ENCODE assay signal across 20 cellular contexts in the genomic region with DNA sequence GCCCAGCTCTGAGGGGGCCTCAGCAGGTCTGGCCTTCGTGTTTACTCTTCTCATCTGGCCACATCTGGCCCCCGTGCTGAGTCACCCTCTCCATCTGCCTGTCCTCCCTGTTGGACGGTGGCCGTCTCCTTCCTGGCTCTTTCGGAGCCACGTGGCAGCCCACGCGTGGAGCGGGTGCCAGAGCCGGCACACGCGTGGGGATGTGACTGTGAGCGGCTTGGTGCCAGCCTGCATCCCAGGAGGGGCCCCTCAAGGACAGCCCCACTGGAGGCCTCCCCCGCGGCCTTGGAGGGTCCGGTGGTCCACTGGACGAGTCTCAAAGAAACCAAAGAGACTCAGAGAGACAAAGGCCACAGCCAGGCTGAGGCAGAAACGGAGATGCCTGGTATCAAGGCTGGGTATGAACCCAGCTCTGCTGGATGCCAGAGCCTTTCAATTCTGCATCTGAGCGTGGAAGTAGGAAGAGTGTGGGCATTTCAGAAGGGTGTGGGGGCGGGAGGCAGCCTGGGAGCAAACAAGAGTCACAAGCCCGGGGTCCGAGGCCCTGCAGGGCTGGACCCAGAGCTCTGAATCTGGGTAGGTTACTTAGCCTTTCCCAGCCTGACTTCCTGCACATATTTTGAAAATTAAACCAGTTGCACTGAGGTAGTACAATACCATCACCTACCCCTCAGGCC.
DNase-seq lines count a peak whose midpoint lies in the region; TF ChIP-seq lines count a peak whose summit lies in the region.
"Had no signal": no experiment of that assay in that cellular context is flagged by ENCODE, and none has a peak within 500 bp of the region (broad histone marks: within the 10 kb centered on the region; RNA-seq: fewer than 3 reads in every experiment).

No MANE protein-coding gene starts in this region.

- no peak overlapping the region for H4K8ac ChIP-seq in H9 (replicated peaks; ENCODE audit: insufficient read length, low read depth, low read length)

- no CpG with 5 or more reads among the region's 22 CpGs for WGBS in H9 (ENCODE audit: extremely low coverage, insufficient read length, low lambda C conversion rate)

- no peaks in the 10 kb centered on the region for H3K4me1 ChIP-seq in H9 (ENCODE audit: insufficient read depth, low read length)
- H3K4me1 ChIP-seq: SJSA1, uterus had no signal

- no peaks in the 10 kb centered on the region for H3K9me3 ChIP-seq in H9 (ENCODE audit: control insufficient read depth, low read depth, low read length)
- H3K9me3 ChIP-seq: mucosa of descending colon, SJSA1, uterus had no signal

- H4K5ac ChIP-seq in H9 (ENCODE audit: insufficient read length, low read depth, low read length): no peak overlapping the region

- no peaks in the 10 kb centered on the region for H3K23me2 ChIP-seq in H9 (ENCODE audit: insufficient read length, low read depth, low read length, poor library complexity, severe bottlenecking)

- H3K4me2 ChIP-seq in H9 (ENCODE audit: insufficient read depth, insufficient read length, low read length): no peak overlapping the region
- H3K4me2 ChIP-seq: PC-9 had no signal

- no peaks in the 10 kb centered on the region for H3K27me3 ChIP-seq in H9 (ENCODE audit: insufficient read depth, low read length)
- H3K27me3 ChIP-seq: uterus had no signal

- DNase-seq in COLO668 (lab: John Stamatoyannopoulos, UW; ENCODE audit: unreplicated experiment): peak; percentile 7
- peak; percentile 14 for DNase-seq in H9
- peak; percentile 14 for DNase-seq in epidermal melanocyte (ENCODE audit: insufficient read length, low spot score)
- DNase-seq in osteocyte (ENCODE audit: extremely low spot score, unreplicated experiment): peak; percentile 81
- no peak for DNase-seq in MV-4-11 (lab: John Stamatoyannopoulos, UW)
- no peak for DNase-seq in NCI-H2196 treated with DMSO at 0.1 percent for 48 hours (lab: John Stamatoyannopoulos, UW; ENCODE audit: unreplicated experiment)
- no peak for DNase-seq in D341Med (ENCODE audit: low spot score)
- DNase-seq: activated naive CD4-positive, alpha-beta T cell; foreskin melanocyte; GF-D8; left cardiac atrium; NCI-H1436; PC-9; stimulated activated CD4-positive, alpha-beta T cell treated with anti-CD3 and anti-CD28 coated beads, Interleukin-2, amount 100 ng/mL, for 24 hours; stimulated activated naive CD8-positive, alpha-beta T cell treated with anti-CD3 and anti-CD28 coated beads, Interleukin-15, amount 100 ng/mL, for 72 hours; T-helper 9 cell had no signal

- H3K9me3 Mint-ChIP-seq in H9 (peaks cover 0 to 4% of the 10 kb centered on the region in 2 experiments; a peak in 2 of 5 replicates), osteocyte (ENCODE audit: unreplicated experiment) (no peaks in the 10 kb centered on the region)
- H3K9me3 Mint-ChIP-seq: stimulated activated naive CD8-positive, alpha-beta T cell treated with anti-CD3 and anti-CD28 coated beads, Interleukin-15, amount 100 ng/mL, for 72 hours had no signal

- H3K9ac ChIP-seq in H9 (ENCODE audit: extremely low read depth, insufficient read length, low read length): no peak overlapping the region

- H3K23ac ChIP-seq in H9 (ENCODE audit: insufficient read length, low read depth, low read length): no peak overlapping the region

- no peak overlapping the region for H3K14ac ChIP-seq in H9 (ENCODE audit: insufficient read depth, low read length)

- H3K4ac ChIP-seq in H9 (ENCODE audit: low read depth, low read length): no peak overlapping the region

- no peak overlapping the region for H3T11ph ChIP-seq in H9 (ENCODE audit: low read length)

- H3K36me3 Mint-ChIP-seq in H9 (ENCODE audit: insufficient read depth in 1 of 3, low read depth in 3 of 3) (no peaks in the 10 kb centered on the region), osteocyte (ENCODE audit: unreplicated experiment) (no peaks in the 10 kb centered on the region)

- H2AK5ac ChIP-seq in H9 (ENCODE audit: insufficient read length, low read length): no peak overlapping the region

- no peak overlapping the region for H4K91ac ChIP-seq in H9 (ENCODE audit: insufficient read length, low read depth, low read length)

- no peak overlapping the region for H2BK12ac ChIP-seq in H9 (ENCODE audit: insufficient read length, low read depth, low read length)

- H3K79me1 ChIP-seq in H9 (ENCODE audit: insufficient read depth, low read depth, low read length, poor library complexity, severe bottlenecking): no peaks in the 10 kb centered on the region

- no peak overlapping the region for H3K56ac ChIP-seq in H9 (ENCODE audit: insufficient read length, low read depth, low read length)

- TF ChIP-seq CTCF in H9 (conservative IDR thresholded peaks at IDR 0.05) (no peak), osteocyte (IDR thresholded peaks at IDR 0.05) (no peak)

- no peak overlapping the region for H2BK5ac ChIP-seq in H9 (ENCODE audit: insufficient read length, low read length)

- H3K27me3 Mint-ChIP-seq in H9 (ENCODE audit: low read depth) (peaks cover 20% of the 10 kb centered on the region), osteocyte (ENCODE audit: unreplicated experiment) (peaks cover 43% of the 10 kb centered on the region)

- no peak overlapping the region for H2BK20ac ChIP-seq in H9 (ENCODE audit: low read depth, low read length, poor library complexity, severe bottlenecking)

- H3K4me3 Mint-ChIP-seq in H9 (no peak overlapping the region), osteocyte (ENCODE audit: unreplicated experiment) (no peak overlapping the region)
- H3K4me3 Mint-ChIP-seq: B cell; stimulated activated naive CD8-positive, alpha-beta T cell treated with anti-CD3 and anti-CD28 coated beads, Interleukin-15, amount 100 ng/mL, for 72 hours had no signal

- H2BK15ac ChIP-seq in H9 (ENCODE audit: low read depth, low read length): no peak overlapping the region

- H4K20me1 ChIP-seq in H9 (ENCODE audit: control insufficient read depth, insufficient read depth, insufficient read length): no peaks in the 10 kb centered on the region

- H2BK120ac ChIP-seq in H9 (ENCODE audit: low read depth, low read length, poor library complexity, severe bottlenecking): no peak overlapping the region

- no peak overlapping the region for H2AFZ ChIP-seq in H9 (ENCODE audit: low read length)
- H2AFZ ChIP-seq: PC-9 had no signal

- no peaks in the 10 kb centered on the region for H3K79me2 ChIP-seq in H9 (ENCODE audit: insufficient read depth, low read length)

- H3K27ac Mint-ChIP-seq in H9: no peak overlapping the region
- H3K27ac Mint-ChIP-seq in osteocyte (ENCODE audit: unreplicated experiment): no peak overlapping the region
- H3K27ac Mint-ChIP-seq: B cell; stimulated activated naive CD8-positive, alpha-beta T cell treated with anti-CD3 and anti-CD28 coated beads, Interleukin-15, amount 100 ng/mL, for 72 hours had no signal

- no peak overlapping the region for H3K18ac ChIP-seq in H9 (ENCODE audit: insufficient read length, low read depth, low read length)

- H3K4me1 Mint-ChIP-seq in H9 (peaks cover 36 to 42% of the 10 kb centered on the region in 2 experiments), osteocyte (ENCODE audit: unreplicated experiment) (peaks cover 4% of the 10 kb centered on the region)
- H3K4me1 Mint-ChIP-seq: B cell; stimulated activated naive CD8-positive, alpha-beta T cell treated with anti-CD3 and anti-CD28 coated beads, Interleukin-15, amount 100 ng/mL, for 72 hours had no signal

- H3K27ac ChIP-seq in H9 (ENCODE audit: insufficient read length, low read depth, low read length): no peak overlapping the region
- H3K27ac ChIP-seq: PC-9, SJSA1, uterus had no signal

Comparison
In these comparisons a context has a peak if more than half of its experiments do, and no peak if none do; other contexts are left out.
1. DNase-seq: peak in COLO668 (single experiment), H9 (single experiment), epidermal melanocyte (single experiment) and osteocyte (single experiment); none in MV-4-11 (single experiment), NCI-H2196 treated with DMSO at 0.1 percent for 48 hours (single experiment) and D341Med (single experiment).